In genomic region chr19:45994989-45995714, GRCh38 we compare ENCODE assay signal across 8 cellular contexts. TPM values are rescaled to one million over a fixed set of nuclear protein-coding genes. Genes with fewer than 3 reads are reported as not detected.
DNase-seq lines count a peak whose midpoint lies in the region; ATAC-seq, FAIRE-seq and TF ChIP-seq lines count a peak whose summit lies in the region.

TSS of gene CCDC61 (plus strand) at chr19:45995467. CDS start at chr19:46003019, 7,552 bp downstream.

- no peak for TF ChIP-seq CTCF in H1 (IDR thresholded peaks at IDR 0.05; ENCODE audit: control extremely low read depth in 1 of 3, insufficient read depth in 1 of 3, low read depth in 1 of 3, low read length in 3 of 3)

- peak within 1 kb of the TSS; percentile 56 to 82 (median 73) for H3K9ac ChIP-seq in H1 (replicated peaks in 1 of 4; ENCODE audit: extremely low read depth in 1 of 4, low read depth in 3 of 4, low read length in 3 of 4)

- 1% methylated on average over 34 of the region's 34 CpGs; no CpG with 5 or more reads in 1 of the 2 experiments for WGBS in H1 (ENCODE audit: extremely low coverage in 1 of 2, insufficient coverage in 1 of 2, insufficient read length in 1 of 2, insufficient replicate concordance in 2 of 2, low coverage in 1 of 2, low lambda C conversion rate in 2 of 2, missing lambda C conversion rate in 1 of 2), 2 experiments

- no peak within 1 kb of the TSS for H2BK120ac ChIP-seq in H1 (replicated peaks; ENCODE audit: low read depth, low read length)

- CTCF ChIA-PET in H1 (lab: Charles Lee; ENCODE audit: partially characterized antibody): interaction anchor here (0.6 to 1.7 kb wide), 7 partner anchors 12 to 301 kb away, joined by 3 to 5 read pairs (median 4); no protein-coding TSS in a partner anchor

- no peaks in the 10 kb centered on the region for H4K20me1 ChIP-seq in H1 (replicated peaks in 1 of 2; ENCODE audit: control insufficient read depth in 1 of 2, insufficient read depth in 2 of 2, low read length in 2 of 2)

- FAIRE-seq in H1 (lab: Jason Lieb, UNC): peak; percentile 97

- no peak within 1 kb of the TSS for H3K4ac ChIP-seq in H1 (replicated peaks; ENCODE audit: insufficient read length, low read depth, low read length)

- no peak for TF ChIP-seq RAD21 in H1 (IDR thresholded peaks at IDR 0.05 in 1 of 2, conservative IDR thresholded peaks at IDR 0.05 in 1 of 2; ENCODE audit: low read depth in 2 of 2, low read length in 2 of 2)

- H3K23ac ChIP-seq in H1 (ENCODE audit: insufficient read length): no peak within 1 kb of the TSS

- peaks cover 14% of the 10 kb centered on the region for H3K36me3 Mint-ChIP-seq in memory B cell

- no peak within 1 kb of the TSS for H3K18ac ChIP-seq in H1 (ENCODE audit: extremely low read depth, low read length)

- no peak within 1 kb of the TSS for H4K91ac ChIP-seq in H1 (replicated peaks; ENCODE audit: insufficient read length, low read length)

- H3K79me1 ChIP-seq in H1 (ENCODE audit: low read depth, low read length): peaks cover 7% of the 10 kb centered on the region; the same call in 1 of the 2 replicates

- POLR2A ChIA-PET in H1 (lab: Charles Lee; ENCODE audit: partially characterized antibody): interaction anchor here (0.7 to 1.8 kb wide), 8 partner anchors 9 to 306 kb away, joined by 3 to 9 read pairs (median 4); partner anchors contain the start of gene NOVA2

- H2AFZ ChIP-seq in H1 (ENCODE audit: low read length): peak within 1 kb of the TSS; percentile 79; the same call in 1 of the 2 replicates

- no peak within 1 kb of the TSS for H3K27ac Mint-ChIP-seq in memory B cell

- TF ChIP-seq EP300 in H1 (IDR thresholded peaks at IDR 0.05; ENCODE audit: borderline replicate concordance in 1 of 2, low read depth in 2 of 2, low read length in 2 of 2): no peak

- H2BK12ac ChIP-seq in H1 (ENCODE audit: low read depth, low read length): no peak within 1 kb of the TSS

- no peak within 1 kb of the TSS for H3K56ac ChIP-seq in H1 (replicated peaks; ENCODE audit: insufficient read length, low read depth, low read length)

- peaks cover 0 to 9% of the 10 kb centered on the region in 2 experiments; a peak in 2 of 4 replicates for H3K79me2 ChIP-seq in H1 (ENCODE audit: control insufficient read depth in 1 of 2, insufficient read depth in 2 of 2, low read length in 2 of 2)

- ATAC-seq in GM19468 (IDR thresholded peaks at IDR 0.05; ENCODE audit: extremely low read depth, unreplicated experiment) (peak; percentile 88), memory B cell (ENCODE audit: low read depth) (peak; percentile 91)

- 0 out of 8 replicates have a peak, but pooled peaks cover 0 to 6% (median 0%) of the 10 kb centered on the region in 4 experiments for H3K36me3 ChIP-seq in H1 (ENCODE audit: control insufficient read depth in 2 of 4, insufficient read depth in 4 of 4, low read length in 3 of 4)

- no peaks in the 10 kb centered on the region for H3K9me3 ChIP-seq in H1 (ENCODE audit: insufficient read depth in 2 of 2, low read depth in 1 of 2, low read length in 1 of 2)

- H3K4me2 ChIP-seq in H1 (ENCODE audit: insufficient read depth in 1 of 2, low read depth in 2 of 2, low read length in 2 of 2): peak within 1 kb of the TSS; percentile 95 to 97

- peaks cover 3 to 7% (median 4%) of the 10 kb centered on the region in 4 experiments; a peak in 6 of 7 replicates for H3K4me1 ChIP-seq in H1 (replicated peaks in 1 of 4; ENCODE audit: control insufficient read depth in 3 of 4, insufficient read depth in 4 of 4, low read length in 3 of 4)

- no peak within 1 kb of the TSS for H4K5ac ChIP-seq in H1 (ENCODE audit: insufficient read length, low read depth, low read length)

- H3K27me3 Mint-ChIP-seq in memory B cell: peaks cover 17% of the 10 kb centered on the region

- H3K4me1 Mint-ChIP-seq in memory B cell: peaks cover 22% of the 10 kb centered on the region

- peak within 1 kb of the TSS; percentile 83 to 100 (median 89) for H3K4me3 ChIP-seq in H1 (ENCODE audit: extremely low read depth in 1 of 4, insufficient read depth in 2 of 4, low read depth in 3 of 4, low read length in 4 of 4)

- H3K4me3 Mint-ChIP-seq in memory B cell: no peak within 1 kb of the TSS

- TF ChIP-seq POLR2A in H1 (IDR thresholded peaks at IDR 0.05; ENCODE audit: control extremely low read depth in 1 of 2, low read depth in 2 of 2, low read length in 2 of 2): peak; percentile 41 to 50; a peak in 2 of 3 replicates

- H4K8ac ChIP-seq in H1 (ENCODE audit: extremely low read depth, insufficient read depth, low read length): no peak within 1 kb of the TSS

- no peaks in the 10 kb centered on the region for H3K9me3 Mint-ChIP-seq in memory B cell

- DNase-seq in CMK (ENCODE audit: low read depth) (peak; percentile 100), HS-27A (ENCODE audit: low read depth) (peak; percentile 100), NK-92 (lab: John Stamatoyannopoulos, UW; ENCODE audit: unreplicated experiment) (peak; percentile 98), H1 (ENCODE audit: low read depth in 1 of 2, low spot score in 2 of 2) (peak; percentile 96 to 97), memory B cell (ENCODE audit: low spot score in 2 of 2) (peak; percentile 97 to 99)
- DNase-seq in activated CD8-positive, alpha-beta memory T cell treated with anti-CD3 and anti-CD28 coated beads for 1 hour (ENCODE audit: extremely low read depth in 1 of 2, low read depth in 1 of 2): peak; percentile 86 to 93
- DNase-seq in stimulated activated CD8-positive, alpha-beta memory T cell treated with anti-CD3 and anti-CD28 coated beads, Interleukin-12 subunit alpha, Interleukin-12 subunit beta, amount 100 ng/mL, for 24 hours (ENCODE audit: extremely low read depth): peak; percentile 84

- no peak within 1 kb of the TSS for H2AK5ac ChIP-seq in H1 (ENCODE audit: low read depth, low read length)

- no peak within 1 kb of the TSS for H3K14ac ChIP-seq in H1 (ENCODE audit: insufficient read length)

- peak within 1 kb of the TSS; percentile 57; the same call in 1 of the 2 replicates for H3K27ac ChIP-seq in H1 (ENCODE audit: low read depth, low read length)

- H2BK20ac ChIP-seq in H1 (ENCODE audit: low read length): no peak within 1 kb of the TSS

- no peak within 1 kb of the TSS for H2BK5ac ChIP-seq in H1 (ENCODE audit: low read depth, low read length)

- H3K27me3 ChIP-seq in H1 (replicated peaks in 1 of 4; ENCODE audit: control insufficient read depth in 3 of 4, extremely low read depth in 1 of 4, insufficient read depth in 3 of 4, low read length in 3 of 4): no peaks in the 10 kb centered on the region

- no peak within 1 kb of the TSS for H2BK15ac ChIP-seq in H1 (ENCODE audit: low read length)

- peaks cover 7% of the 10 kb centered on the region for H3K23me2 ChIP-seq in H1 (ENCODE audit: low read depth, low read length)

TF ChIP-seq in H1, 55 proteins besides CTCF, POLR2A, EP300 and RAD21 (continues in another document):
- TF ChIP-seq ATF3 (IDR thresholded peaks at IDR 0.05; ENCODE audit: insufficient read depth, low read depth, low read length) (peak; percentile 43; the same call in 1 of the 2 replicates), MAFK (IDR thresholded peaks at IDR 0.05; ENCODE audit: low read depth, low read length) (no peak), SP2 (IDR thresholded peaks at IDR 0.05; ENCODE audit: low read length) (peak; percentile 96), SP4 (IDR thresholded peaks at IDR 0.05; ENCODE audit: low read length) (peak; percentile 97), PHF8 (conservative IDR thresholded peaks at IDR 0.05; ENCODE audit: low read depth, low read length) (peak; percentile 72), TBP (IDR thresholded peaks at IDR 0.05; ENCODE audit: low read depth, low read length) (peak; percentile 51), SAP30 (IDR thresholded peaks at IDR 0.05; ENCODE audit: insufficient read depth, insufficient replicate concordance, low read length) (no peak), CBX5 (IDR thresholded peaks at IDR 0.05; ENCODE audit: low read depth, low read length) (no peak), ATF2 (IDR thresholded peaks at IDR 0.05; ENCODE audit: low read length) (no peak), CHD2 (IDR thresholded peaks at IDR 0.05; ENCODE audit: low read length) (peak; percentile 94), RFX5 (IDR thresholded peaks at IDR 0.05; ENCODE audit: borderline replicate concordance, low read depth, low read length) (no peak), RNF2 (IDR thresholded peaks at IDR 0.05; ENCODE audit: borderline replicate concordance, low read depth, low read length, missing control alignments, poor library complexity, severe bottlenecking) (no peak), SIN3A (conservative IDR thresholded peaks at IDR 0.05 in 1 of 2, IDR thresholded peaks at IDR 0.05 in 1 of 2; ENCODE audit: low read depth in 1 of 2, low read length in 2 of 2) (peak; percentile 77 to 78; a peak in 2 of 4 replicates), KDM4A (IDR thresholded peaks at IDR 0.05; ENCODE audit: low read depth, low read length, severe bottlenecking) (peak; percentile 71), RBBP5 (IDR thresholded peaks at IDR 0.05; ENCODE audit: borderline replicate concordance, low read depth, low read length) (no peak)

RNA-seq across cellular contexts. Expression of gene CCDC61, which starts in this region (rescaled TPM):
- 16.1 and 17.4 TPM in 2 replicates for total RNA-seq in H1 (2021; fragmentation: NEBNext Ultra II Directional; extraction: Animal tissue kit (Norgen Biotek cat#: 25700))
- 7.8 and 11.5 TPM in 2 replicates for polyA plus RNA-seq in H1 (2011; rRNA removed)
- 10.1 TPM for polyA plus RNA-seq in H1 (2011; cell fraction: cytosol; rRNA removed)
- 28.3 TPM for polyA plus RNA-seq in H1 (2011; cell fraction: nucleus; rRNA removed)
- 8.6 to 11.4 TPM (median 10.5 TPM) in 4 replicates for polyA plus RNA-seq in H1 (2012, experiment 1 of 2)
- 7.5 TPM for polyA plus RNA-seq in H1 (2012, experiment 2 of 2)
- 7.2 TPM for polyA plus RNA-seq in H1 (2013, experiment 1 of 2)
- 7.1 TPM for polyA plus RNA-seq in H1 (2013, experiment 2 of 2)
- 4.9 and 6.1 TPM in 2 replicates for polyA minus RNA-seq in H1 (2011; rRNA and poly(A)+ RNA removed)
- 11.1 TPM for polyA minus RNA-seq in H1 (2011; cell fraction: cytosol; rRNA and poly(A)+ RNA removed)
- polyA minus RNA-seq in H1 (2011; cell fraction: nucleus; rRNA and poly(A)+ RNA removed): 36.0 TPM

Comparison
In these comparisons a context has a peak if more than half of its experiments do, and no peak if none do; other contexts are left out.
1. Peak in every context shown above with its lines: DNase-seq, ATAC-seq, H3K4me3 ChIP-seq and H3K27ac ChIP-seq.